In genomic region chr22:50783881-50784277, GRCh38 we compare ENCODE assay signal across 8 cellular contexts. TPM values are rescaled to one million over a fixed set of nuclear protein-coding genes. Genes with fewer than 3 reads are reported as not detected.
A peak's percentile ranks its signal among the peaks of the same experiment; 100 is the strongest.
DNase-seq lines count a peak whose midpoint lies in the region; ATAC-seq and TF ChIP-seq lines count a peak whose summit lies in the region.
"Not testable (repeated sequence)": the region's sequence is repeated elsewhere in the genome, so short reads cannot be mapped to it uniquely, and the experiment has no call there.

No MANE protein-coding gene starts in this region.

- not testable (repeated sequence) for H3K9me3 Mint-ChIP-seq in glutamatergic neuron (ENCODE audit: unreplicated experiment); naive B cell

- H3K27me3 ChIP-seq in ascending aorta; stomach smooth muscle (ENCODE audit: control insufficient read depth in 1 of 2, insufficient read depth in 2 of 2, low read length in 2 of 2): not testable (repeated sequence)

- not testable (repeated sequence) for H3K36me3 ChIP-seq in SK-N-MC (ENCODE audit: insufficient read depth, low read length); ascending aorta; stomach smooth muscle (ENCODE audit: control insufficient read depth in 2 of 2, insufficient read depth in 2 of 2, low read length in 2 of 2)

- ATAC-seq in GM21737 (IDR thresholded peaks at IDR 0.05; ENCODE audit: unreplicated experiment), result peak; percentile 26
- ATAC-seq in HG03342 (IDR thresholded peaks at IDR 0.05; ENCODE audit: unreplicated experiment), result peak; percentile 34
- ATAC-seq in naive B cell (ENCODE audit: low read depth in 2 of 2), result peak; percentile 64 to 69

- TF ChIP-seq CTCF in GM12875 (IDR thresholded peaks at IDR 0.05; ENCODE audit: borderline replicate concordance, insufficient read depth, low read depth, low read length); ascending aorta (IDR thresholded peaks at IDR 0.05); glutamatergic neuron (IDR thresholded peaks at IDR 0.05; ENCODE audit: partially characterized antibody, unreplicated experiment): not testable (repeated sequence)

- H3K27ac ChIP-seq in SK-N-MC; stomach smooth muscle (ENCODE audit: low read length): not testable (repeated sequence)
- peak overlapping the region in 1 of 2 donors; percentile 37 for H3K27ac ChIP-seq in ascending aorta

- DNase-seq in SK-N-MC (ENCODE audit: low read depth, low spot score); ascending aorta (ENCODE audit: low spot score in 2 of 2); glutamatergic neuron: not testable (repeated sequence)
- peak; percentile 61 for DNase-seq in naive B cell

- not testable (repeated sequence) for H3K9ac ChIP-seq in SK-N-MC (ENCODE audit: insufficient read length)
- peak overlapping the region; percentile 47 to 60 for H3K9ac ChIP-seq in stomach smooth muscle (ENCODE audit: low read length in 2 of 2)

- not testable (repeated sequence) for H3K4me1 Mint-ChIP-seq in glutamatergic neuron (ENCODE audit: low read depth, unreplicated experiment)
- H3K4me1 Mint-ChIP-seq in naive B cell, result peaks cover 6 to 13% (median 8%) of the 10 kb centered on the region in 3 donors

- H3K4me3 ChIP-seq in GM12875 (ENCODE audit: low read depth, low read length), result peak overlapping the region; percentile 45
- peak overlapping the region; percentile 70 for H3K4me3 ChIP-seq in SK-N-MC
- peak overlapping the region; percentile 56 to 70 for H3K4me3 ChIP-seq in ascending aorta
- H3K4me3 ChIP-seq in stomach smooth muscle (ENCODE audit: low read length in 2 of 2), result peak overlapping the region; percentile 65 to 71

- H3K4me1 ChIP-seq in ascending aorta; stomach smooth muscle (ENCODE audit: control insufficient read depth, insufficient read depth, low read length): not testable (repeated sequence)

- not testable (repeated sequence) for H3K36me3 Mint-ChIP-seq in glutamatergic neuron (ENCODE audit: unreplicated experiment); naive B cell

- intact Hi-C loops in ascending aorta (cut with DNase I), result not testable (repeated sequence)

- peak overlapping the region; percentile 93 for H3K4me3 Mint-ChIP-seq in glutamatergic neuron (ENCODE audit: unreplicated experiment)
- H3K4me3 Mint-ChIP-seq in naive B cell, result peak overlapping the region; percentile 79 to 93 (median 88)

- not testable (repeated sequence) for H3K9me3 ChIP-seq in SK-N-MC (ENCODE audit: low read depth, low read length); ascending aorta; stomach smooth muscle (ENCODE audit: control insufficient read depth in 2 of 2, low read length in 2 of 2)

- H3K27me3 Mint-ChIP-seq in glutamatergic neuron (ENCODE audit: unreplicated experiment); naive B cell: not testable (repeated sequence)

- not testable (repeated sequence) for H3K27ac Mint-ChIP-seq in glutamatergic neuron (ENCODE audit: unreplicated experiment)
- H3K27ac Mint-ChIP-seq in naive B cell, result peak overlapping the region; percentile 78 to 96 (median 89)

RNA-seq across cellular contexts. Expression of gene RABL2B, which starts 0.4 kb away (rescaled TPM):
- total RNA-seq in ascending aorta (6.2 TPM), glutamatergic neuron (ENCODE audit: unreplicated experiment) (19.2 TPM)
- 10 to 100 TPM; 22.2 to 30.9 (median 26.8) TPM for polyA plus RNA-seq in naive B cell (ENCODE audit: low read depth in 6 of 6)

RNA-seq across cellular contexts. Expression of gene ACR, which starts 45.9 kb away (rescaled TPM):
- not detected for total RNA-seq in ascending aorta
- not detected for total RNA-seq in glutamatergic neuron (ENCODE audit: unreplicated experiment)
- polyA plus RNA-seq in naive B cell (ENCODE audit: low read depth in 6 of 6), result not detected
